7 cellular contexts compared by ENCODE assay signal in the genomic region with DNA sequence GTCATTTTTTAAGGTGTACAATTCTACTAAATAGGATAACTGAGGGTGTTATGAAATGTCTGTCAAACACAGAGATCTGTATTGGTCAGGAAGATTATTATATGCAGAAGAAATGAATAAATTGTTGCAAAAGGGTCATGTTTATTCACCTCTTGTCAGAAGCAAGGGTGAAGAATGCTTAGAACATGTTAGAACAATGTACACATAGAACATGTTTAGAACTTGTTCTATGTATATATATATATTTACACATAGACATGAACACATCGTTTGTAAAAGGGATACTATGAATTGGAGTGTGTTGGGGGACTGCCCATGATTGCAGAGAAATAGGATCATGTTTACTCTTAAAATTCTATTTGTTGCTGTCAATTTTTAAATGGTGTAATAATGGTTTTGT. TPM values are rescaled to one million over a fixed set of nuclear protein-coding genes. Genes with fewer than 3 reads are reported as not detected.
"Had no signal": no experiment of that assay in that cellular context is flagged by ENCODE, and none has a peak within 500 bp of the region (broad histone marks: within the 10 kb centered on the region; RNA-seq: fewer than 3 reads in every experiment).

No MANE protein-coding gene starts in this region.

- DNase-seq: H9, HCEC 1CT, IMR-90 had no signal

- H3K27ac ChIP-seq: HL-60 had no signal

- ATAC-seq: GM23338, K562 had no signal

- H3K4me3 ChIP-seq: GM23338, K562 had no signal

RNA-seq across cellular contexts. Expression of gene TMEM150C, which starts 28.0 kb away (rescaled TPM):
- total RNA-seq: HT-29 had no signal
- polyA plus RNA-seq: K562 had no signal
